ENCODE assay signal across 20 cellular contexts in the genomic region with DNA sequence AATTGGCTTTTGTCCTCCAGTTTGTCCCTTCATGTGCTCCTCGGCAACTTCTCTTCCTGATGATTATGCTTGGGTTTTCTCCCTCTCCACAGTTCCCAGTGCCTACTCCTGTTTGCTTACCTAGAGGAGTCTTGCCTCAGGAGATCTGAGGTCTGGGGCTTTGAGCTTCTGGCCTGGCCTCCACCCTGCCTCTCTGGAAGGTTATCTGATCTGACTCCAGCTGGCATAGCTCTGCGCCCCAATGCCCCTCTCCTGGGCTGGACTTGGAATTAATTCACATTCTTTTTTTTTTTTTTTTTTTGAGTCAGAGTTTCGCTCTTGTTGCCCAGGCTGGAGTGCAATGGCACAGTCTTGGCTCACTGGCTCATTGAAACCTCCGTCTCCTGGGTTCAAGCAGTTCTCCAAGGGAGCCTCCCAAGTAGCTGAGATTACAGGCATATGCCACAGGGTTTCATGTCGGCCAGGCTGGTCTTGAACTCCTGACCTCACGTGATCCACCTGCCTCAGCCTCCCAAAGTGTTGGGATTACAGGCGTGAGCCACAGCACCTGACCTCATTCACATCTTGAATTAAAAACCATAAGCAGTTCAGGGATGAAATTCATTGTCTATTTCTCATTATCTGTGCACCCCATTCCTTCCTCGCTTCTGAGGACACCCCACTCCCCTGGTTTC.
"Had no signal": no experiment of that assay in that cellular context is flagged by ENCODE, and none has a peak within 500 bp of the region (broad histone marks: within the 10 kb centered on the region; RNA-seq: fewer than 3 reads in every experiment).

No MANE protein-coding gene starts in this region.

- H3K4me3 ChIP-seq: ascending aorta, breast epithelium, suprapubic skin, vagina had no signal

- H3K36me3 ChIP-seq: ascending aorta, breast epithelium, neutrophil, suprapubic skin, vagina had no signal

- H3K27ac ChIP-seq: ascending aorta, breast epithelium, neutrophil, parathyroid adenoma, suprapubic skin, vagina had no signal

- H3K27ac Mint-ChIP-seq: activated CD4-positive, alpha-beta T cell treated with anti-CD3 and anti-CD28 coated beads, Interleukin-2, amount 10 ng/mL, durations not matched to agents 24 days and 14 days; activated CD8-positive, alpha-beta T cell treated with anti-CD3 and anti-CD28 coated beads for 36 hours; activated naive CD4-positive, alpha-beta T cell treated with anti-CD3 and anti-CD28 coated beads, Interleukin-2, amount 10 ng/mL, durations not matched to agents 7 days and 5 days; immature natural killer cell had no signal

- H3K4me1 Mint-ChIP-seq: immature natural killer cell had no signal

- DNase-seq: activated CD4-positive, alpha-beta T cell treated with anti-CD3 and anti-CD28 coated beads, Interleukin-2, amount 10 ng/mL, durations not matched to agents 24 days and 14 days; activated CD8-positive, alpha-beta T cell treated with anti-CD3 and anti-CD28 coated beads for 36 hours; activated effector memory CD4-positive, alpha-beta T cell treated with Interleukin-2 at 50 U/mL for 16 hours; activated naive CD4-positive, alpha-beta T cell treated with anti-CD3 and anti-CD28 coated beads, Interleukin-2, amount 10 ng/mL, durations not matched to agents 7 days and 5 days; activated T-cell treated with anti-CD3 and anti-CD28 coated beads, Interleukin-2, amount 50 U/mL, for 48 hours; cerebellar nuclear complex; cortex of kidney; immature natural killer cell; kidney glomerular epithelial cell; mesenchymal stem cell; naive thymus-derived CD8-positive, alpha-beta T cell; stimulated activated naive CD8-positive, alpha-beta T cell treated with anti-CD3 and anti-CD28 coated beads, Interleukin-15, amount 100 ng/mL, for 72 hours; trophoblast cell had no signal

- H3K9me3 Mint-ChIP-seq: activated CD4-positive, alpha-beta T cell treated with anti-CD3 and anti-CD28 coated beads, Interleukin-2, amount 10 ng/mL, durations not matched to agents 24 days and 14 days; activated CD8-positive, alpha-beta T cell treated with anti-CD3 and anti-CD28 coated beads for 36 hours; activated naive CD4-positive, alpha-beta T cell treated with anti-CD3 and anti-CD28 coated beads, Interleukin-2, amount 10 ng/mL, durations not matched to agents 7 days and 5 days; immature natural killer cell; naive thymus-derived CD8-positive, alpha-beta T cell; stimulated activated naive CD8-positive, alpha-beta T cell treated with anti-CD3 and anti-CD28 coated beads, Interleukin-15, amount 100 ng/mL, for 72 hours had no signal

- H2AFZ ChIP-seq: parathyroid adenoma had no signal

- H3K4me1 ChIP-seq: ascending aorta, breast epithelium, parathyroid adenoma, suprapubic skin, vagina had no signal

- H3K4me3 Mint-ChIP-seq: activated CD4-positive, alpha-beta T cell treated with anti-CD3 and anti-CD28 coated beads, Interleukin-2, amount 10 ng/mL, durations not matched to agents 24 days and 14 days; activated CD8-positive, alpha-beta T cell treated with anti-CD3 and anti-CD28 coated beads for 36 hours; activated naive CD4-positive, alpha-beta T cell treated with anti-CD3 and anti-CD28 coated beads, Interleukin-2, amount 10 ng/mL, durations not matched to agents 7 days and 5 days; immature natural killer cell; naive thymus-derived CD8-positive, alpha-beta T cell; stimulated activated naive CD8-positive, alpha-beta T cell treated with anti-CD3 and anti-CD28 coated beads, Interleukin-15, amount 100 ng/mL, for 72 hours had no signal

- ATAC-seq: activated CD8-positive, alpha-beta T cell treated with anti-CD3 and anti-CD28 coated beads for 36 hours; esophagus mucosa; naive thymus-derived CD8-positive, alpha-beta T cell; stimulated activated naive CD8-positive, alpha-beta T cell treated with anti-CD3 and anti-CD28 coated beads, Interleukin-15, amount 100 ng/mL, for 72 hours had no signal

- H3K36me3 Mint-ChIP-seq: activated naive CD4-positive, alpha-beta T cell treated with anti-CD3 and anti-CD28 coated beads, Interleukin-2, amount 10 ng/mL, durations not matched to agents 7 days and 5 days; immature natural killer cell; naive thymus-derived CD8-positive, alpha-beta T cell had no signal

- H3K27me3 ChIP-seq: ascending aorta, breast epithelium, neutrophil, vagina had no signal

- H3K79me2 ChIP-seq: parathyroid adenoma had no signal
